4 cellular contexts compared by ENCODE assay signal in genomic region chr2:85617723-85618122, GRCh38. TPM values are rescaled to one million over a fixed set of nuclear protein-coding genes. Genes with fewer than 3 reads are reported as not detected.
DNase-seq lines count a peak whose midpoint lies in the region; ATAC-seq and TF ChIP-seq lines count a peak whose summit lies in the region.
"Not testable (repeated sequence)": the region's sequence is repeated elsewhere in the genome, so short reads cannot be mapped to it uniquely, and the experiment has no call there.

No MANE protein-coding gene starts in this region.

- H3K27me3 Mint-ChIP-seq in HFFc6 (ENCODE audit: insufficient read depth); activated CD8-positive, alpha-beta T cell treated with anti-CD3 and anti-CD28 coated beads for 36 hours; glutamatergic neuron (ENCODE audit: unreplicated experiment): not testable (repeated sequence)

- POLR2A ChIA-PET in activated CD8-positive, alpha-beta T cell treated with anti-CD3 and anti-CD28 coated beads for 36 hours (lab: Charles Lee): interaction anchor here (0.9 to 3.2 kb wide), 4 partner anchors 13 to 28 kb away, joined by 3 to 34 read pairs (median 7); partner anchors contain the start of gene TMEM150A

- not testable (repeated sequence) for ATAC-seq in activated CD8-positive, alpha-beta T cell treated with anti-CD3 and anti-CD28 coated beads for 36 hours; stimulated activated effector memory CD8-positive, alpha-beta T cell treated with anti-CD3 and anti-CD28 coated beads, Interleukin-12 subunit alpha, Interleukin-12 subunit beta, amount 100 ng/mL, for 72 hours

- CTCF ChIA-PET in activated CD8-positive, alpha-beta T cell treated with anti-CD3 and anti-CD28 coated beads for 36 hours (lab: Charles Lee): interaction anchor here (2.1 kb wide), 1 partner anchor 66 kb away, joined by 4 read pairs; no protein-coding TSS in a partner anchor

- not testable (repeated sequence) for TF ChIP-seq CTCF in HFFc6 (IDR thresholded peaks at IDR 0.05); activated CD8-positive, alpha-beta T cell treated with anti-CD3 and anti-CD28 coated beads for 36 hours (IDR thresholded peaks at IDR 0.05); glutamatergic neuron (IDR thresholded peaks at IDR 0.05; ENCODE audit: partially characterized antibody, unreplicated experiment)

- H3K4me3 Mint-ChIP-seq in HFFc6: peak overlapping the region; percentile 90
- H3K4me3 Mint-ChIP-seq in activated CD8-positive, alpha-beta T cell treated with anti-CD3 and anti-CD28 coated beads for 36 hours: peak overlapping the region; percentile 98
- H3K4me3 Mint-ChIP-seq in glutamatergic neuron (ENCODE audit: unreplicated experiment): peak overlapping the region; percentile 92
- H3K4me3 Mint-ChIP-seq in stimulated activated effector memory CD8-positive, alpha-beta T cell treated with anti-CD3 and anti-CD28 coated beads, Interleukin-12 subunit alpha, Interleukin-12 subunit beta, amount 100 ng/mL, for 72 hours: peak overlapping the region; percentile 85

- H3K9me3 Mint-ChIP-seq in HFFc6; activated CD8-positive, alpha-beta T cell treated with anti-CD3 and anti-CD28 coated beads for 36 hours; glutamatergic neuron (ENCODE audit: unreplicated experiment); stimulated activated effector memory CD8-positive, alpha-beta T cell treated with anti-CD3 and anti-CD28 coated beads, Interleukin-12 subunit alpha, Interleukin-12 subunit beta, amount 100 ng/mL, for 72 hours: not testable (repeated sequence)

- H3K27ac Mint-ChIP-seq in HFFc6; glutamatergic neuron (ENCODE audit: unreplicated experiment); stimulated activated effector memory CD8-positive, alpha-beta T cell treated with anti-CD3 and anti-CD28 coated beads, Interleukin-12 subunit alpha, Interleukin-12 subunit beta, amount 100 ng/mL, for 72 hours: not testable (repeated sequence)
- H3K27ac Mint-ChIP-seq in activated CD8-positive, alpha-beta T cell treated with anti-CD3 and anti-CD28 coated beads for 36 hours: peak overlapping the region; percentile 98

- intact Hi-C loops in activated CD8-positive, alpha-beta T cell treated with anti-CD3 and anti-CD28 coated beads for 36 hours (cut with micrococcal nuclease): not testable (repeated sequence)

- H3K36me3 Mint-ChIP-seq in HFFc6 (ENCODE audit: low read depth): peaks cover 14% of the 10 kb centered on the region
- H3K36me3 Mint-ChIP-seq in activated CD8-positive, alpha-beta T cell treated with anti-CD3 and anti-CD28 coated beads for 36 hours (ENCODE audit: low read depth): peaks cover 30% of the 10 kb centered on the region
- not testable (repeated sequence) for H3K36me3 Mint-ChIP-seq in glutamatergic neuron (ENCODE audit: unreplicated experiment)
- peaks cover 63% of the 10 kb centered on the region for H3K36me3 Mint-ChIP-seq in stimulated activated effector memory CD8-positive, alpha-beta T cell treated with anti-CD3 and anti-CD28 coated beads, Interleukin-12 subunit alpha, Interleukin-12 subunit beta, amount 100 ng/mL, for 72 hours

- DNase-seq in HFFc6; activated CD8-positive, alpha-beta T cell treated with anti-CD3 and anti-CD28 coated beads for 36 hours; glutamatergic neuron; stimulated activated effector memory CD8-positive, alpha-beta T cell treated with anti-CD3 and anti-CD28 coated beads, Interleukin-12 subunit alpha, Interleukin-12 subunit beta, amount 100 ng/mL, for 72 hours (ENCODE audit: low spot score in 2 of 2): not testable (repeated sequence)

- peaks cover 13% of the 10 kb centered on the region for H3K4me1 Mint-ChIP-seq in HFFc6 (ENCODE audit: low read depth)
- H3K4me1 Mint-ChIP-seq in activated CD8-positive, alpha-beta T cell treated with anti-CD3 and anti-CD28 coated beads for 36 hours (ENCODE audit: low read depth): peaks cover 31% of the 10 kb centered on the region
- not testable (repeated sequence) for H3K4me1 Mint-ChIP-seq in glutamatergic neuron (ENCODE audit: low read depth, unreplicated experiment)
- peaks cover 15% of the 10 kb centered on the region for H3K4me1 Mint-ChIP-seq in stimulated activated effector memory CD8-positive, alpha-beta T cell treated with anti-CD3 and anti-CD28 coated beads, Interleukin-12 subunit alpha, Interleukin-12 subunit beta, amount 100 ng/mL, for 72 hours

RNA-seq across cellular contexts. Expression of gene USP39, which starts 1.7 kb away (rescaled TPM):
- total RNA-seq in HFFc6 (2021; fragmentation: NEBNext Ultra II Directional; extraction: Animal tissue kit (Norgen Biotek cat#: 25700)): 10 to 100 TPM; 44.1 to 49.2 (median 47.4) TPM
- 10 to 100 TPM; 86.0 to 86.8 TPM for total RNA-seq in activated CD8-positive, alpha-beta T cell treated with anti-CD3 and anti-CD28 coated beads for 36 hours
- total RNA-seq in glutamatergic neuron (ENCODE audit: unreplicated experiment): 55.0 TPM

RNA-seq across cellular contexts. Expression of gene C2orf68, which starts 5.9 kb away (rescaled TPM):
- 10 to 100 TPM; 13.7 to 17.6 (median 16.0) TPM for total RNA-seq in HFFc6 (2021; fragmentation: NEBNext Ultra II Directional; extraction: Animal tissue kit (Norgen Biotek cat#: 25700))
- total RNA-seq in activated CD8-positive, alpha-beta T cell treated with anti-CD3 and anti-CD28 coated beads for 36 hours: 10 to 100 TPM; 25.4 to 29.1 TPM
- total RNA-seq in glutamatergic neuron (ENCODE audit: unreplicated experiment): 51.0 TPM

RNA-seq across cellular contexts. Expression of gene TMEM150A, which starts 15.2 kb away (rescaled TPM):
- total RNA-seq in HFFc6 (2021; fragmentation: NEBNext Ultra II Directional; extraction: Animal tissue kit (Norgen Biotek cat#: 25700)): 10 to 100 TPM; 10.3 to 20.4 (median 12.7) TPM
- total RNA-seq in activated CD8-positive, alpha-beta T cell treated with anti-CD3 and anti-CD28 coated beads for 36 hours: 1 to 10 TPM; 1.0 to 1.2 TPM
- total RNA-seq in glutamatergic neuron (ENCODE audit: unreplicated experiment): 18.1 TPM

RNA-seq across cellular contexts. Expression of gene RNF181, which starts 22.2 kb away (rescaled TPM):
- 100 to 1,000 TPM; 121 to 160 (median 146) TPM for total RNA-seq in HFFc6 (2021; fragmentation: NEBNext Ultra II Directional; extraction: Animal tissue kit (Norgen Biotek cat#: 25700))
- 100 to 1,000 TPM; 112 to 117 TPM for total RNA-seq in activated CD8-positive, alpha-beta T cell treated with anti-CD3 and anti-CD28 coated beads for 36 hours
- 75.1 TPM for total RNA-seq in glutamatergic neuron (ENCODE audit: unreplicated experiment)

RNA-seq across cellular contexts. Expression of gene VAMP5, which starts 33.5 kb away (rescaled TPM):
- 10 to 100 TPM; 51.2 to 84.2 (median 71.4) TPM for total RNA-seq in HFFc6 (2021; fragmentation: NEBNext Ultra II Directional; extraction: Animal tissue kit (Norgen Biotek cat#: 25700))
- 10 to 100 TPM; 28.0 to 29.4 TPM for total RNA-seq in activated CD8-positive, alpha-beta T cell treated with anti-CD3 and anti-CD28 coated beads for 36 hours
- total RNA-seq in glutamatergic neuron (ENCODE audit: unreplicated experiment): 1.4 TPM
